In genomic region chr7:6433814-6434630, GRCh38 we compare ENCODE assay signal across 13 cellular contexts. TPM values are rescaled to one million over a fixed set of nuclear protein-coding genes. Genes with fewer than 3 reads are reported as not detected.
DNase-seq lines count a peak whose midpoint lies in the region; ATAC-seq and TF ChIP-seq lines count a peak whose summit lies in the region.
"Had no signal": no experiment of that assay in that cellular context is flagged by ENCODE, and none has a peak within 500 bp of the region (broad histone marks: within the 10 kb centered on the region; RNA-seq: fewer than 3 reads in every experiment).

No MANE protein-coding gene starts in this region.

- H3K9me3 ChIP-seq in BLaER1 (no peaks in the 10 kb centered on the region), MG63 (no peaks in the 10 kb centered on the region)
- H3K9me3 ChIP-seq: esophagus muscularis mucosa, testis had no signal

- peak overlapping the region; percentile 91 for H3K27ac ChIP-seq in BLaER1

- no peaks in the 10 kb centered on the region for H3K27me3 Mint-ChIP-seq in effector memory CD8-positive, alpha-beta T cell
- H3K27me3 Mint-ChIP-seq in nephron progenitor cell (ENCODE audit: low read depth, poor library complexity) = no peaks in the 10 kb centered on the region

- H3K9me3 Mint-ChIP-seq in effector memory CD8-positive, alpha-beta T cell = no peaks in the 10 kb centered on the region
- no peaks in the 10 kb centered on the region for H3K9me3 Mint-ChIP-seq in nephron progenitor cell

- H3K27ac Mint-ChIP-seq in effector memory CD8-positive, alpha-beta T cell = peak overlapping the region; percentile 13 to 26
- H3K27ac Mint-ChIP-seq in nephron progenitor cell = peak overlapping the region; percentile 72

- H3K4me1 Mint-ChIP-seq in effector memory CD8-positive, alpha-beta T cell (ENCODE audit: low read depth in 2 of 2) = peaks cover 4 to 13% of the 10 kb centered on the region in 2 donors
- peaks cover 14% of the 10 kb centered on the region for H3K4me1 Mint-ChIP-seq in nephron progenitor cell

- peak overlapping the region; percentile 82; the same call in 1 of the 2 replicates for H3K9ac ChIP-seq in BLaER1

- no peaks in the 10 kb centered on the region for H3K27me3 ChIP-seq in BLaER1
- H3K27me3 ChIP-seq in MG63 = no peaks in the 10 kb centered on the region
- H3K27me3 ChIP-seq: esophagus muscularis mucosa, testis had no signal

- peaks cover 63% of the 10 kb centered on the region for H3K36me3 ChIP-seq in BLaER1
- H3K36me3 ChIP-seq in MG63 = peaks cover 52% of the 10 kb centered on the region

- no peak for ATAC-seq in effector memory CD8-positive, alpha-beta T cell (replicated peaks)
- no peak for ATAC-seq in GM21360 (IDR thresholded peaks at IDR 0.05; ENCODE audit: unreplicated experiment)
- ATAC-seq: SK-N-SH treated with all-trans-retinoic acid at 6 μM for 48 hours had no signal

- H3K36me3 Mint-ChIP-seq in effector memory CD8-positive, alpha-beta T cell (ENCODE audit: insufficient read depth) = peaks cover 25% of the 10 kb centered on the region
- peaks cover 39% of the 10 kb centered on the region for H3K36me3 Mint-ChIP-seq in nephron progenitor cell (ENCODE audit: low read depth)

- H3K4me1 ChIP-seq in BLaER1 = peaks cover 74% of the 10 kb centered on the region
- H3K4me1 ChIP-seq: testis had no signal

- peaks cover 48% of the 10 kb centered on the region for H4K20me1 ChIP-seq in BLaER1

- H3K4me3 ChIP-seq in BLaER1 (no peak overlapping the region), MG63 (no peak overlapping the region)
- H3K4me3 ChIP-seq: esophagus muscularis mucosa, lung, testis had no signal

- H3K4me3 Mint-ChIP-seq in effector memory CD8-positive, alpha-beta T cell = no peak overlapping the region
- H3K4me3 Mint-ChIP-seq in nephron progenitor cell = no peak overlapping the region

- DNase-seq in NOMO-1 treated with DMSO at 0.1 percent for 48 hours (lab: John Stamatoyannopoulos, UW; ENCODE audit: unreplicated experiment) (peak; percentile 92), nephron progenitor cell (no peak), MG63 (no peak), NCI-H510A (lab: John Stamatoyannopoulos, UW) (no peak)
- DNase-seq in effector memory CD8-positive, alpha-beta T cell = no peak
- DNase-seq in stimulated activated CD4-positive, alpha-beta T cell treated with anti-CD3 and anti-CD28 coated beads, Interleukin-15, amount 100 ng/mL, for 24 hours = no peak
- DNase-seq: DMS153, testis had no signal

- no peak for TF ChIP-seq CTCF in nephron progenitor cell (IDR thresholded peaks at IDR 0.05)

- H3K4me2 ChIP-seq in BLaER1 = peak overlapping the region; percentile 96

RNA-seq across cellular contexts. Expression of gene DAGLB, which starts 13.7 kb away (rescaled TPM):
- 15.6 and 59.1 TPM in 2 replicates for total RNA-seq in MG63 (2014; rRNA removed; shearing (Covaris generic); ENCODE audit: low replicate concordance)

RNA-seq across cellular contexts. Expression of gene KDELR2, which starts 49.9 kb away (rescaled TPM):
- total RNA-seq in MG63 (2014; rRNA removed; shearing (Covaris generic); ENCODE audit: low replicate concordance) = 200 and 249 TPM in 2 replicates

RNA-seq across cellular contexts. Expression of gene RAC1, which starts 59.7 kb away (rescaled TPM):
- total RNA-seq in MG63 (2014; rRNA removed; shearing (Covaris generic); ENCODE audit: low replicate concordance) = 20.8 and 31.9 TPM in 2 replicates
